In genomic region chr17:42135664-42136653, GRCh38 we compare ENCODE assay signal across 8 cellular contexts. TPM values are rescaled to one million over a fixed set of nuclear protein-coding genes. Genes with fewer than 3 reads are reported as not detected.
A peak's percentile ranks its signal among the peaks of the same experiment; 100 is the strongest.
DNase-seq lines count a peak whose midpoint lies in the region; ATAC-seq, FAIRE-seq and TF ChIP-seq lines count a peak whose summit lies in the region.

No MANE protein-coding gene starts in this region.

- no peak overlapping the region for H3K27ac ChIP-seq in mammary epithelial cell (ENCODE audit: insufficient read depth, low read depth, low read length)
- H3K27ac ChIP-seq in HepG2 (ENCODE audit: extremely low read length, insufficient read depth, low read length), result peak overlapping the region; percentile 56
- H3K27ac ChIP-seq in uterus, result peak overlapping the region; percentile 15 to 69

- H3K9me3 ChIP-seq in mammary epithelial cell (replicated peaks; ENCODE audit: insufficient read depth, low read length), result no peaks in the 10 kb centered on the region
- H3K9me3 ChIP-seq in HepG2 (ENCODE audit: low read length), result no peaks in the 10 kb centered on the region
- H3K9me3 ChIP-seq in uterus, result no peaks in the 10 kb centered on the region

- POLR2A ChIA-PET in HepG2 (lab: Yijun Ruan, JAX), result interaction anchor here (0.8 to 1.8 kb wide), 7 partner anchors 9 to 48 kb away, joined by 3 to 14 read pairs (median 6); partner anchors contain the start of genes DHX58, KAT2A and KCNH4

- FAIRE-seq in HepG2 (lab: Jason Lieb, UNC), result peak; percentile 98

- in situ Hi-C loops in mammary epithelial cell (cut with MboI; ENCODE audit: low sequenced_read_pairs in 2 of 2) (no loop called here), HepG2 (cut with HindIII; ENCODE audit: extremely low pct_ligation_motif_present, low pct_unique_long_range_greater_than_20kb) (no loop called here)

- peaks cover 8% of the 10 kb centered on the region for H4K20me1 ChIP-seq in mammary epithelial cell (ENCODE audit: insufficient read depth, low read length)
- H4K20me1 ChIP-seq in HepG2 (ENCODE audit: insufficient read depth, low read length), result peaks cover 3% of the 10 kb centered on the region

- DNase-seq in ELR (ENCODE audit: low read depth) (peak; percentile 86), NCI-H510A treated with DMSO at 0.1 percent for 48 hours (lab: John Stamatoyannopoulos, UW) (peak; percentile 77), mammary epithelial cell (peak; percentile 37), HepG2 (ENCODE audit: low spot score) (peak; percentile 91), uterus (peak in 1 of 2 donors; percentile 64)

- H3K4me2 ChIP-seq in mammary epithelial cell (ENCODE audit: insufficient read depth, low read depth, low read length) (no peak overlapping the region), HepG2 (ENCODE audit: low read depth, low read length) (peak overlapping the region; percentile 26)

- no peak for TF ChIP-seq RAD21 in HepG2 (CRISPR knock-in tag; IDR thresholded peaks at IDR 0.05)

- H3K36me3 ChIP-seq in mammary epithelial cell (ENCODE audit: insufficient read depth, low read length), result peaks cover 7% of the 10 kb centered on the region
- peaks cover 3 to 47% of the 10 kb centered on the region in 2 experiments for H3K36me3 ChIP-seq in HepG2 (replicated peaks in 1 of 2; ENCODE audit: control insufficient read depth in 1 of 2, insufficient read depth in 2 of 2, low read length in 2 of 2)
- H3K36me3 ChIP-seq in uterus, result no peaks in the 10 kb centered on the region

- CTCF ChIA-PET in mammary epithelial cell (lab: Charles Lee; ENCODE audit: low non-redundant PET), result no interaction called here
- CTCF ChIA-PET in HepG2 (lab: Yijun Ruan, JAX; ENCODE audit: low intra/inter-chr PET ratio, low total read pairs), result interaction anchor here (0.7 kb wide), 1 partner anchor 111 kb away, joined by 4 read pairs; no protein-coding TSS in a partner anchor

- intact Hi-C loops in mammary epithelial cell (cut with micrococcal nuclease) (no loop called here), HepG2 (cut with micrococcal nuclease; ENCODE audit: unreplicated experiment) (no loop called here), uterus (cut with DNase I; ENCODE audit: low total_unique reads) (no loop called here)

- H3K27me3 ChIP-seq in mammary epithelial cell (ENCODE audit: insufficient read depth, low read length), result no peaks in the 10 kb centered on the region
- H3K27me3 ChIP-seq in HepG2 (ENCODE audit: control insufficient read depth in 1 of 2, insufficient read depth in 2 of 2, low read length in 2 of 2), result no peaks in the 10 kb centered on the region
- no peaks in the 10 kb centered on the region for H3K27me3 ChIP-seq in uterus

- H3K79me2 ChIP-seq in mammary epithelial cell (ENCODE audit: insufficient read depth, low read length) (peaks cover 93% of the 10 kb centered on the region), HepG2 (ENCODE audit: insufficient read depth, low read length) (peaks cover 77% of the 10 kb centered on the region)

- dilution Hi-C loops in mammary epithelial cell (cut with HindIII; ENCODE audit: low sequenced_read_pairs), result loop anchor here (5.0 kb wide), 1 partner anchor 71 kb away; no protein-coding TSS in a partner anchor

- H3K4me3 ChIP-seq in mammary epithelial cell (replicated peaks in 1 of 3; ENCODE audit: insufficient read depth in 1 of 3, low read depth in 2 of 3, low read length in 3 of 3) (no peak overlapping the region), HepG2 (replicated peaks in 1 of 3; ENCODE audit: insufficient read depth in 1 of 3, low read depth in 2 of 3, low read length in 3 of 3) (no peak overlapping the region; a peak in 1 of 6 replicates), uterus (no peak overlapping the region)

- TF ChIP-seq POLR2A in HepG2 (IDR thresholded peaks at IDR 0.05; ENCODE audit: insufficient read depth in 1 of 2, low read depth in 2 of 2, low read length in 2 of 2) (no peak), uterus (IDR thresholded peaks at IDR 0.05) (no peak)

- no TSS peak for BruUV-seq in mammary epithelial cell (replicated peaks; lab: Mats Ljungman, UMichigan)
- no TSS peak for BruUV-seq in HepG2 (replicated peaks; lab: Mats Ljungman, UMichigan)

- TF ChIP-seq CTCF in mammary epithelial cell (conservative IDR thresholded peaks at IDR 0.05 in 1 of 2, IDR thresholded peaks at IDR 0.05 in 1 of 2; ENCODE audit: extremely low read depth in 1 of 2, insufficient read depth in 1 of 2, low read depth in 1 of 2, low read length in 2 of 2) (no peak), HepG2 (CRISPR knock-in tag; IDR thresholded peaks at IDR 0.05) (peak; percentile 22; the same call in 1 of the 2 replicates), uterus (IDR thresholded peaks at IDR 0.05) (no peak)

- TF ChIP-seq EP300 in HepG2 (IDR thresholded peaks at IDR 0.05; ENCODE audit: low read depth in 2 of 2, low read length in 2 of 2) (peak in 1 of 2 experiments; percentile 27; a peak in 1 of 4 replicates), HepG2 (CRISPR knock-in tag; IDR thresholded peaks at IDR 0.05; ENCODE audit: borderline replicate concordance) (no peak)

- WGBS in mammary epithelial cell (ENCODE audit: low coverage, missing lambda C conversion rate), result 93% methylated on average over 13 of the region's 15 CpGs
- WGBS in HepG2 (ENCODE audit: low lambda C conversion rate), result 56% methylated on average over 15 of the region's 15 CpGs

- ATAC-seq in HepG2 (peak; percentile 95), HG03095 (IDR thresholded peaks at IDR 0.05; ENCODE audit: unreplicated experiment) (no peak), GM18498 (IDR thresholded peaks at IDR 0.05; ENCODE audit: unreplicated experiment) (no peak)
- no peak for ATAC-seq in activated CD4-positive, CD25-positive, alpha-beta regulatory T cell treated with anti-CD3 and anti-CD28 coated beads, Interleukin-2, amount 50 U/mL, for 24 hours

- H2AFZ ChIP-seq in mammary epithelial cell (ENCODE audit: low read depth, low read length), result no peak overlapping the region
- no peak overlapping the region for H2AFZ ChIP-seq in HepG2 (ENCODE audit: low read length)

- H3K4me1 ChIP-seq in mammary epithelial cell (ENCODE audit: insufficient read depth, low read length) (peaks cover 20% of the 10 kb centered on the region), HepG2 (ENCODE audit: insufficient read depth, low read length) (peaks cover 49% of the 10 kb centered on the region), uterus (peaks cover 0 to 13% of the 10 kb centered on the region in 2 donors)

- H3K9ac ChIP-seq in mammary epithelial cell (ENCODE audit: insufficient read depth, low read length) (no peak overlapping the region), HepG2 (ENCODE audit: insufficient read depth, low read depth, low read length) (peak overlapping the region; percentile 16)

RNA-seq across cellular contexts. Expression of gene HSPB9, which starts 13.4 kb away (rescaled TPM):
- not detected for total RNA-seq in mammary epithelial cell
- not detected for polyA plus RNA-seq in mammary epithelial cell
- not detected for polyA minus RNA-seq in mammary epithelial cell
- 0.13 and 0.24 TPM in 2 replicates for total RNA-seq in HepG2 (2016; rRNA removed; fragmentation: Illumina TruSeq; extraction: Trizol)
- not detected in 2 replicates for total RNA-seq in HepG2 (2016; cell fraction: cytosol; rRNA removed; fragmentation: Illumina TruSeq; extraction: Trizol; ENCODE audit: low read depth)
- 0.09 and 0.24 TPM in 2 replicates for total RNA-seq in HepG2 (2016; cell fraction: insoluble cytoplasmic fraction; rRNA removed; fragmentation: Illumina TruSeq; extraction: Trizol)
- total RNA-seq in HepG2 (2016; cell fraction: membrane; rRNA removed; fragmentation: Illumina TruSeq; extraction: Trizol), result 0.14 and 0.19 TPM in 2 replicates
- total RNA-seq in HepG2 (2016; cell fraction: nucleus; rRNA removed; fragmentation: Illumina TruSeq; extraction: Trizol), result 0.25 TPM in 1 of 2 replicates, not detected in the other
- polyA plus RNA-seq in HepG2 (2011; rRNA removed), result 0.05 and 0.31 TPM in 2 replicates
- polyA plus RNA-seq in HepG2 (2011; cell fraction: cytosol; rRNA removed), result 0.07 and 0.10 TPM in 2 replicates
- polyA plus RNA-seq in HepG2 (2011; cell fraction: nucleus; rRNA removed), result 0.66 and 1.2 TPM in 2 replicates
- 0.28 and 0.44 TPM in 2 replicates for polyA plus RNA-seq in HepG2 (2012)
- polyA plus RNA-seq in HepG2 (2016; cell fraction: cytosol; fragmentation: Illumina TruSeq; extraction: Trizol; ENCODE audit: low read depth), result not detected in 2 replicates
- not detected in 2 replicates for polyA plus RNA-seq in HepG2 (2016; cell fraction: insoluble cytoplasmic fraction; fragmentation: Illumina TruSeq; extraction: Trizol; ENCODE audit: low read depth)
- 0.09 and 0.14 TPM in 2 replicates for polyA plus RNA-seq in HepG2 (2016; cell fraction: membrane; fragmentation: Illumina TruSeq; extraction: Trizol; ENCODE audit: low read depth)
- polyA plus RNA-seq in HepG2 (2016; cell fraction: nucleus; fragmentation: Illumina TruSeq; extraction: Trizol; ENCODE audit: insufficient read depth, low read depth), result 0.55 and 0.56 TPM in 2 replicates
- polyA minus RNA-seq in HepG2 (2011; rRNA and poly(A)+ RNA removed; ENCODE audit: low replicate concordance), result 0.22 TPM in 1 of 2 replicates, not detected in the other
- not detected in 2 replicates for polyA minus RNA-seq in HepG2 (2011; cell fraction: cytosol; rRNA and poly(A)+ RNA removed)
- not detected in 2 replicates for polyA minus RNA-seq in HepG2 (2011; cell fraction: nucleus; rRNA and poly(A)+ RNA removed)
- total RNA-seq in uterus, result under 1 TPM in 1 of 4 donors, not detected in 3; 0.28 TPM

RNA-seq across cellular contexts. Expression of gene KAT2A, which starts 14.8 kb away (rescaled TPM):
- total RNA-seq in mammary epithelial cell (10 to 100 TPM; 12.7 to 30.4 TPM), HepG2 (2016; rRNA removed; fragmentation: Illumina TruSeq; extraction: Trizol) (20.2 and 29.1 TPM in 2 replicates), uterus (10 to 100 TPM; 20.9 to 80.9 (median 39.2) TPM)
- polyA plus RNA-seq in mammary epithelial cell (24.6 TPM), HepG2 (2011; rRNA removed) (90.4 and 126 TPM in 2 replicates)
- polyA minus RNA-seq in mammary epithelial cell, result 22.1 TPM
- total RNA-seq in HepG2 (2016; cell fraction: cytosol; rRNA removed; fragmentation: Illumina TruSeq; extraction: Trizol; ENCODE audit: low read depth), result 4.7 and 4.9 TPM in 2 replicates
- total RNA-seq in HepG2 (2016; cell fraction: insoluble cytoplasmic fraction; rRNA removed; fragmentation: Illumina TruSeq; extraction: Trizol), result 16.6 and 30.9 TPM in 2 replicates
- 7.0 and 9.1 TPM in 2 replicates for total RNA-seq in HepG2 (2016; cell fraction: membrane; rRNA removed; fragmentation: Illumina TruSeq; extraction: Trizol)
- total RNA-seq in HepG2 (2016; cell fraction: nucleus; rRNA removed; fragmentation: Illumina TruSeq; extraction: Trizol), result 51.9 and 59.6 TPM in 2 replicates
- 13.5 and 18.5 TPM in 2 replicates for polyA plus RNA-seq in HepG2 (2011; cell fraction: cytosol; rRNA removed)
- 978 and 1,153 TPM in 2 replicates for polyA plus RNA-seq in HepG2 (2011; cell fraction: nucleus; rRNA removed)
- polyA plus RNA-seq in HepG2 (2012), result 38.7 and 62.0 TPM in 2 replicates
- 3.5 and 4.1 TPM in 2 replicates for polyA plus RNA-seq in HepG2 (2016; cell fraction: cytosol; fragmentation: Illumina TruSeq; extraction: Trizol; ENCODE audit: low read depth)
- polyA plus RNA-seq in HepG2 (2016; cell fraction: insoluble cytoplasmic fraction; fragmentation: Illumina TruSeq; extraction: Trizol; ENCODE audit: low read depth), result 24.7 and 33.4 TPM in 2 replicates
- polyA plus RNA-seq in HepG2 (2016; cell fraction: membrane; fragmentation: Illumina TruSeq; extraction: Trizol; ENCODE audit: low read depth), result 7.9 and 9.2 TPM in 2 replicates
- polyA plus RNA-seq in HepG2 (2016; cell fraction: nucleus; fragmentation: Illumina TruSeq; extraction: Trizol; ENCODE audit: insufficient read depth, low read depth), result 347 and 353 TPM in 2 replicates
- polyA minus RNA-seq in HepG2 (2011; rRNA and poly(A)+ RNA removed; ENCODE audit: low replicate concordance), result 33.5 and 71.7 TPM in 2 replicates
- 7.8 and 9.6 TPM in 2 replicates for polyA minus RNA-seq in HepG2 (2011; cell fraction: cytosol; rRNA and poly(A)+ RNA removed)
- polyA minus RNA-seq in HepG2 (2011; cell fraction: nucleus; rRNA and poly(A)+ RNA removed), result 54.6 and 61.9 TPM in 2 replicates

RNA-seq across cellular contexts. Expression of gene RAB5C, which starts 18.8 kb away (rescaled TPM):
- total RNA-seq in mammary epithelial cell, result 100 to 1,000 TPM in 1 of 2 donors, 10 to 100 TPM in 1; 98.4 to 135 TPM
- polyA plus RNA-seq in mammary epithelial cell, result 176 TPM
- polyA minus RNA-seq in mammary epithelial cell, result 114 TPM
- 110 and 136 TPM in 2 replicates for total RNA-seq in HepG2 (2016; rRNA removed; fragmentation: Illumina TruSeq; extraction: Trizol)
- total RNA-seq in HepG2 (2016; cell fraction: cytosol; rRNA removed; fragmentation: Illumina TruSeq; extraction: Trizol; ENCODE audit: low read depth), result 61.7 and 72.3 TPM in 2 replicates
- total RNA-seq in HepG2 (2016; cell fraction: insoluble cytoplasmic fraction; rRNA removed; fragmentation: Illumina TruSeq; extraction: Trizol), result 112 and 128 TPM in 2 replicates
- 97.4 and 130 TPM in 2 replicates for total RNA-seq in HepG2 (2016; cell fraction: membrane; rRNA removed; fragmentation: Illumina TruSeq; extraction: Trizol)
- 58.3 and 58.4 TPM in 2 replicates for total RNA-seq in HepG2 (2016; cell fraction: nucleus; rRNA removed; fragmentation: Illumina TruSeq; extraction: Trizol)
- 123 and 129 TPM in 2 replicates for polyA plus RNA-seq in HepG2 (2011; rRNA removed)
- polyA plus RNA-seq in HepG2 (2011; cell fraction: cytosol; rRNA removed), result 151 and 173 TPM in 2 replicates
- 63.1 and 63.8 TPM in 2 replicates for polyA plus RNA-seq in HepG2 (2011; cell fraction: nucleus; rRNA removed)
- polyA plus RNA-seq in HepG2 (2012), result 88.1 and 94.6 TPM in 2 replicates
- polyA plus RNA-seq in HepG2 (2016; cell fraction: cytosol; fragmentation: Illumina TruSeq; extraction: Trizol; ENCODE audit: low read depth), result 121 and 161 TPM in 2 replicates
- polyA plus RNA-seq in HepG2 (2016; cell fraction: insoluble cytoplasmic fraction; fragmentation: Illumina TruSeq; extraction: Trizol; ENCODE audit: low read depth), result 256 and 287 TPM in 2 replicates
- polyA plus RNA-seq in HepG2 (2016; cell fraction: membrane; fragmentation: Illumina TruSeq; extraction: Trizol; ENCODE audit: low read depth), result 158 and 192 TPM in 2 replicates
- polyA plus RNA-seq in HepG2 (2016; cell fraction: nucleus; fragmentation: Illumina TruSeq; extraction: Trizol; ENCODE audit: insufficient read depth, low read depth), result 155 and 165 TPM in 2 replicates
- 69.9 and 105 TPM in 2 replicates for polyA minus RNA-seq in HepG2 (2011; rRNA and poly(A)+ RNA removed; ENCODE audit: low replicate concordance)
- 30.2 and 31.4 TPM in 2 replicates for polyA minus RNA-seq in HepG2 (2011; cell fraction: cytosol; rRNA and poly(A)+ RNA removed)
- 15.9 and 19.8 TPM in 2 replicates for polyA minus RNA-seq in HepG2 (2011; cell fraction: nucleus; rRNA and poly(A)+ RNA removed)
- total RNA-seq in uterus, result 100 to 1,000 TPM in 1 of 4 donors, 10 to 100 TPM in 3; 51.7 to 105 (median 68.0) TPM

RNA-seq across cellular contexts. Expression of gene DHX58, which starts 23.4 kb away (rescaled TPM):
- 10 to 100 TPM; 11.7 to 12.2 TPM for total RNA-seq in mammary epithelial cell
- 4.8 TPM for polyA plus RNA-seq in mammary epithelial cell
- 11.0 TPM for polyA minus RNA-seq in mammary epithelial cell
- 3.9 and 6.7 TPM in 2 replicates for total RNA-seq in HepG2 (2016; rRNA removed; fragmentation: Illumina TruSeq; extraction: Trizol)
- total RNA-seq in HepG2 (2016; cell fraction: cytosol; rRNA removed; fragmentation: Illumina TruSeq; extraction: Trizol; ENCODE audit: low read depth), result 1.6 TPM in 2 replicates
- total RNA-seq in HepG2 (2016; cell fraction: insoluble cytoplasmic fraction; rRNA removed; fragmentation: Illumina TruSeq; extraction: Trizol), result 4.7 and 7.5 TPM in 2 replicates
- 2.1 and 3.5 TPM in 2 replicates for total RNA-seq in HepG2 (2016; cell fraction: membrane; rRNA removed; fragmentation: Illumina TruSeq; extraction: Trizol)
- 6.4 and 10.0 TPM in 2 replicates for total RNA-seq in HepG2 (2016; cell fraction: nucleus; rRNA removed; fragmentation: Illumina TruSeq; extraction: Trizol)
- 7.8 and 13.5 TPM in 2 replicates for polyA plus RNA-seq in HepG2 (2011; rRNA removed)
- 5.7 TPM in 2 replicates for polyA plus RNA-seq in HepG2 (2011; cell fraction: cytosol; rRNA removed)
- 29.5 and 34.5 TPM in 2 replicates for polyA plus RNA-seq in HepG2 (2011; cell fraction: nucleus; rRNA removed)
- 4.3 and 5.5 TPM in 2 replicates for polyA plus RNA-seq in HepG2 (2012)
- 0.87 and 1.1 TPM in 2 replicates for polyA plus RNA-seq in HepG2 (2016; cell fraction: cytosol; fragmentation: Illumina TruSeq; extraction: Trizol; ENCODE audit: low read depth)
- polyA plus RNA-seq in HepG2 (2016; cell fraction: insoluble cytoplasmic fraction; fragmentation: Illumina TruSeq; extraction: Trizol; ENCODE audit: low read depth), result 3.0 and 5.2 TPM in 2 replicates
- polyA plus RNA-seq in HepG2 (2016; cell fraction: membrane; fragmentation: Illumina TruSeq; extraction: Trizol; ENCODE audit: low read depth), result 1.7 and 1.9 TPM in 2 replicates
- polyA plus RNA-seq in HepG2 (2016; cell fraction: nucleus; fragmentation: Illumina TruSeq; extraction: Trizol; ENCODE audit: insufficient read depth, low read depth), result 16.3 and 17.6 TPM in 2 replicates
- 0.58 and 15.8 TPM in 2 replicates for polyA minus RNA-seq in HepG2 (2011; rRNA and poly(A)+ RNA removed; ENCODE audit: low replicate concordance)
- polyA minus RNA-seq in HepG2 (2011; cell fraction: cytosol; rRNA and poly(A)+ RNA removed), result 1.7 and 2.0 TPM in 2 replicates
- polyA minus RNA-seq in HepG2 (2011; cell fraction: nucleus; rRNA and poly(A)+ RNA removed), result 6.4 and 9.6 TPM in 2 replicates
- total RNA-seq in uterus, result 10 to 100 TPM; 12.9 to 21.3 (median 16.2) TPM

RNA-seq across cellular contexts. Expression of gene ZNF385C, which starts 37.7 kb away (rescaled TPM):
- under 1 TPM; 0.17 to 0.28 TPM for total RNA-seq in mammary epithelial cell
- 0.10 TPM for polyA plus RNA-seq in mammary epithelial cell
- 0.31 TPM for polyA minus RNA-seq in mammary epithelial cell
- total RNA-seq in HepG2 (2016; rRNA removed; fragmentation: Illumina TruSeq; extraction: Trizol), result 2.3 TPM in 2 replicates
- 0.40 and 0.71 TPM in 2 replicates for total RNA-seq in HepG2 (2016; cell fraction: cytosol; rRNA removed; fragmentation: Illumina TruSeq; extraction: Trizol; ENCODE audit: low read depth)
- total RNA-seq in HepG2 (2016; cell fraction: insoluble cytoplasmic fraction; rRNA removed; fragmentation: Illumina TruSeq; extraction: Trizol), result 1.8 and 2.2 TPM in 2 replicates
- 1.9 and 2.0 TPM in 2 replicates for total RNA-seq in HepG2 (2016; cell fraction: membrane; rRNA removed; fragmentation: Illumina TruSeq; extraction: Trizol)
- 0.97 and 1.3 TPM in 2 replicates for total RNA-seq in HepG2 (2016; cell fraction: nucleus; rRNA removed; fragmentation: Illumina TruSeq; extraction: Trizol)
- 5.8 and 6.1 TPM in 2 replicates for polyA plus RNA-seq in HepG2 (2011; rRNA removed)
- 5.6 and 6.2 TPM in 2 replicates for polyA plus RNA-seq in HepG2 (2011; cell fraction: cytosol; rRNA removed)
- 5.3 and 5.6 TPM in 2 replicates for polyA plus RNA-seq in HepG2 (2011; cell fraction: nucleus; rRNA removed)
- 1.7 and 2.5 TPM in 2 replicates for polyA plus RNA-seq in HepG2 (2012)
- 1.2 and 1.3 TPM in 2 replicates for polyA plus RNA-seq in HepG2 (2016; cell fraction: cytosol; fragmentation: Illumina TruSeq; extraction: Trizol; ENCODE audit: low read depth)
- 5.4 TPM in 2 replicates for polyA plus RNA-seq in HepG2 (2016; cell fraction: insoluble cytoplasmic fraction; fragmentation: Illumina TruSeq; extraction: Trizol; ENCODE audit: low read depth)
- 3.7 and 3.8 TPM in 2 replicates for polyA plus RNA-seq in HepG2 (2016; cell fraction: membrane; fragmentation: Illumina TruSeq; extraction: Trizol; ENCODE audit: low read depth)
- 4.1 and 4.5 TPM in 2 replicates for polyA plus RNA-seq in HepG2 (2016; cell fraction: nucleus; fragmentation: Illumina TruSeq; extraction: Trizol; ENCODE audit: insufficient read depth, low read depth)
- polyA minus RNA-seq in HepG2 (2011; rRNA and poly(A)+ RNA removed; ENCODE audit: low replicate concordance), result 0.35 and 3.6 TPM in 2 replicates
- polyA minus RNA-seq in HepG2 (2011; cell fraction: cytosol; rRNA and poly(A)+ RNA removed), result 1.4 and 2.5 TPM in 2 replicates
- polyA minus RNA-seq in HepG2 (2011; cell fraction: nucleus; rRNA and poly(A)+ RNA removed), result 0.52 and 0.99 TPM in 2 replicates
- total RNA-seq in uterus, result 1 to 10 TPM in 1 of 4 donors, under 1 TPM in 1, not detected in 2; 0.48 to 1.0 TPM
